ENCODE assay signal across 1 cellular context in genomic region chr14:61556455-61556854, GRCh38.
TF ChIP-seq lines count a peak whose summit lies in the region.

No MANE protein-coding gene starts in this region.

TF ChIP-seq in HepG2, 621 proteins besides CTCF, POLR2A, EP300 and RAD21 (continued from another document):
- TF ChIP-seq CEBPB (IDR thresholded peaks at IDR 0.05; ENCODE audit: borderline replicate concordance, low read depth, low read length) (peak; percentile 19; the same call in 1 of the 2 replicates), SATB2 (CRISPR knock-in tag; IDR thresholded peaks at IDR 0.05) (no peak), SUZ12 (IDR thresholded peaks at IDR 0.05; ENCODE audit: low read depth, low read length) (no peak), ZNF761 (CRISPR knock-in tag; conservative IDR thresholded peaks at IDR 0.05) (no peak), BCL3 (CRISPR knock-in tag; IDR thresholded peaks at IDR 0.05) (no peak), CEBPG (CRISPR knock-in tag; IDR thresholded peaks at IDR 0.05) (peak; percentile 47; the same call in 1 of the 2 replicates), RCOR2 (CRISPR knock-in tag; IDR thresholded peaks at IDR 0.05) (no peak), KDM4B (CRISPR knock-in tag; IDR thresholded peaks at IDR 0.05) (no peak), POLR2G (IDR thresholded peaks at IDR 0.05; ENCODE audit: low read depth, low read length) (no peak), SOX13 (IDR thresholded peaks at IDR 0.05) (no peak), SOX13 (CRISPR knock-in tag; conservative IDR thresholded peaks at IDR 0.05 in 1 of 2, IDR thresholded peaks at IDR 0.05 in 1 of 2) (peak in 1 of 2 experiments; percentile 55; a peak in 2 of 4 replicates), ARID5B (CRISPR knock-in tag; IDR thresholded peaks at IDR 0.05) (0 out of 2 replicates have a peak, but pooled peaks have one; percentile 21), FOSL2 (CRISPR knock-in tag; IDR thresholded peaks at IDR 0.05) (peak; percentile 54), ZSCAN9 (CRISPR knock-in tag; IDR thresholded peaks at IDR 0.05; ENCODE audit: borderline replicate concordance) (no peak), SOX6 (IDR thresholded peaks at IDR 0.05) (no peak), SOX6 (CRISPR knock-in tag; IDR thresholded peaks at IDR 0.05) (0 out of 2 replicates have a peak, but pooled peaks have one; percentile 17), ZNF160 (CRISPR knock-in tag; IDR thresholded peaks at IDR 0.05) (no peak)
